In genomic region chr22:49724893-49725489, GRCh38 we compare ENCODE assay signal across 8 cellular contexts.
DNase-seq lines count a peak whose midpoint lies in the region; ATAC-seq and TF ChIP-seq lines count a peak whose summit lies in the region.

No MANE protein-coding gene starts in this region.

- H3K4me1 Mint-ChIP-seq in Caco-2 (ENCODE audit: low read depth, unreplicated experiment) (no peaks in the 10 kb centered on the region), osteocyte (ENCODE audit: unreplicated experiment) (peaks cover 3% of the 10 kb centered on the region)

- H3K9me3 Mint-ChIP-seq in Caco-2 (ENCODE audit: unreplicated experiment), result no peaks in the 10 kb centered on the region
- H3K9me3 Mint-ChIP-seq in osteocyte (ENCODE audit: unreplicated experiment), result no peaks in the 10 kb centered on the region

- H3K36me3 Mint-ChIP-seq in Caco-2 (ENCODE audit: insufficient read depth, unreplicated experiment) (no peaks in the 10 kb centered on the region), osteocyte (ENCODE audit: unreplicated experiment) (no peaks in the 10 kb centered on the region)

- POLR2A ChIA-PET in Caco-2 (lab: Charles Lee), result no interaction called here

- H3K9me3 ChIP-seq in Caco-2, result no peaks in the 10 kb centered on the region
- H3K9me3 ChIP-seq in thoracic aorta, result no peaks in the 10 kb centered on the region

- peak; percentile 46 for ATAC-seq in HG02973 (IDR thresholded peaks at IDR 0.05; ENCODE audit: unreplicated experiment)
- ATAC-seq in thoracic aorta (ENCODE audit: insufficient number of reproducible peaks, low FRiP score, low read depth), result no peak
- no peak for ATAC-seq in HG02938 (IDR thresholded peaks at IDR 0.05; ENCODE audit: unreplicated experiment)

- H3K27me3 Mint-ChIP-seq in Caco-2 (ENCODE audit: insufficient read depth, unreplicated experiment) (peaks cover 36% of the 10 kb centered on the region), osteocyte (ENCODE audit: unreplicated experiment) (peaks cover 32% of the 10 kb centered on the region)

- no TSS peak for BruUV-seq in Caco-2 (replicated peaks; lab: Mats Ljungman, UMichigan)

- H3K27me3 ChIP-seq in Caco-2 (replicated peaks; ENCODE audit: control insufficient read depth, insufficient read depth, low read length), result peaks cover 1% of the 10 kb centered on the region
- H3K27me3 ChIP-seq in thoracic aorta (replicated peaks; ENCODE audit: insufficient read depth), result no peaks in the 10 kb centered on the region

- peak; percentile 59 to 80 for DNase-seq in Caco-2
- peak; percentile 86 for DNase-seq in OCI-M1 (lab: John Stamatoyannopoulos, UW)
- peak; percentile 48 for DNase-seq in activated T-helper 1 cell treated with Interleukin-2 at 50 U/mL for 16 hours (ENCODE audit: low read depth)
- peak; percentile 20 to 56 for DNase-seq in foreskin fibroblast
- DNase-seq in osteocyte (ENCODE audit: extremely low spot score, unreplicated experiment), result peak; percentile 86
- DNase-seq in thoracic aorta (ENCODE audit: low spot score), result no peak

- CTCF ChIA-PET in Caco-2 (lab: Charles Lee), result interaction anchor here (1.0 kb wide), 1 partner anchor 92 kb away, joined by 3 read pairs; no protein-coding TSS in a partner anchor

- H3K36me3 ChIP-seq in Caco-2 (ENCODE audit: control insufficient read depth, insufficient read depth, low read length), result no peaks in the 10 kb centered on the region
- H3K36me3 ChIP-seq in thoracic aorta, result no peaks in the 10 kb centered on the region

- H3K4me3 ChIP-seq in Caco-2 (ENCODE audit: low read depth, low read length) (peak overlapping the region; percentile 25), foreskin fibroblast (ENCODE audit: low read depth in 1 of 2, low read length in 2 of 2) (no peak overlapping the region), thoracic aorta (peak overlapping the region; percentile 50)

- no peak overlapping the region for H3K27ac ChIP-seq in thoracic aorta

- intact Hi-C loops in Caco-2 (cut with micrococcal nuclease; ENCODE audit: unreplicated experiment), result loop anchor here (10.0 kb wide), 1 partner anchor 290 kb away; no protein-coding TSS in a partner anchor

- H3K4me3 Mint-ChIP-seq in Caco-2 (ENCODE audit: unreplicated experiment) (peak overlapping the region; percentile 50), osteocyte (ENCODE audit: unreplicated experiment) (no peak overlapping the region)

- H3K4me1 ChIP-seq in Caco-2 (no peaks in the 10 kb centered on the region), thoracic aorta (ENCODE audit: control insufficient read depth in 1 of 2, low read depth in 2 of 2) (no peaks in the 10 kb centered on the region)

- H3K27ac Mint-ChIP-seq in Caco-2 (ENCODE audit: unreplicated experiment) (no peak overlapping the region), osteocyte (ENCODE audit: unreplicated experiment) (no peak overlapping the region)

- TF ChIP-seq CTCF in Caco-2 (IDR thresholded peaks at IDR 0.05; ENCODE audit: insufficient read depth in 1 of 2, low read depth in 1 of 2, low read length in 1 of 2, severe bottlenecking in 1 of 2, unreplicated experiment in 1 of 2) (peak; percentile 67 to 79), foreskin fibroblast (IDR thresholded peaks at IDR 0.05; ENCODE audit: low read depth, low read length) (peak; percentile 36), osteocyte (IDR thresholded peaks at IDR 0.05) (peak; percentile 58), thoracic aorta (IDR thresholded peaks at IDR 0.05) (no peak)

Comparison
In these comparisons a context has a peak if more than half of its experiments do, and no peak if none do; other contexts are left out.
1. H3K4me3 ChIP-seq: peak in Caco-2 (single experiment) and thoracic aorta (single experiment); none in foreskin fibroblast (0 of 2).